Comparison of ENCODE assay signal across 16 cellular contexts in the genomic region with DNA sequence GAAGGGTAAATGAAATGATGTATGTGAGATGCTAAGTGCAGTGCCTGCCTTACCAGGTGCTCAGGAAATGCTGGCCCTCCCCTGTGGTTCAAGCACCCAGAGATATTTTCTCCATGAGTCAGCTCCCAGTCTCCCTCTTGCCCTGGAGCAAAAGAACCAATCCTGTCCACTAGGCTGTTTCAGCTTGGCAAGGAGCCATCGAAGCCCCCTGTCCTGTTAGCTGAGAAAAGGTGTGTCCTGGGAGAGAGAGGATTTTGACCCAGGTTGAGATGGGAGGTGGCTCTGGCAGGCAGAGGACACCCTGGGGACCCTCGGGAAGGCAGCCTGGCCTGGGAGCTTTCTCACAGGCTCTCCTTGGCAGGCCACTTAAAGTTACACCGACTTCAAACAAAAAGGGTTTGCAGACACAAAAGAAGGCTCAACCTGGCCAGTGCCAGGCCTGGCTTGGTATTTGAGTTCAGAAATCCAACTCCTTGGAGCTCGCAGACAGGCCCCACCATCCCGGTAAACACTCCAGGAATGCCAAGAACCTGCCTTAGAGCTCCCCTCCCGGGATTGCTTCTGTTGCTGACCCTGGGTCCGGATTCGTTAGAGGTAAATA. TPM values are rescaled to one million over a fixed set of nuclear protein-coding genes. Genes with fewer than 3 reads are reported as not detected.
A peak's percentile ranks its signal among the peaks of the same experiment; 100 is the strongest.
DNase-seq lines count a peak whose midpoint lies in the region; ATAC-seq and TF ChIP-seq lines count a peak whose summit lies in the region.
"Had no signal": no experiment of that assay in that cellular context is flagged by ENCODE, and none has a peak within 500 bp of the region (broad histone marks: within the 10 kb centered on the region; RNA-seq: fewer than 3 reads in every experiment).

No MANE protein-coding gene starts in this region.

- H3K4me3 Mint-ChIP-seq in mesothelial cell of epicardium: no peak overlapping the region
- H3K4me3 Mint-ChIP-seq: B cell; effector memory CD8-positive, alpha-beta T cell had no signal

- no peak overlapping the region for H2AFZ ChIP-seq in PC-3 (ENCODE audit: low read length)

- 64 to 71% (median 70%) methylated on average over 8 of the region's 8 CpGs for WGBS in ovary, 3 donors

- DNase-seq in ELF-1 (ENCODE audit: low read depth, low spot score) (peak; percentile 87), PC-3 (peak; percentile 62), epithelial cell of esophagus (ENCODE audit: low read depth) (peak; percentile 80), mesothelial cell of epicardium (ENCODE audit: low spot score in 2 of 2, unreplicated experiment in 2 of 2) (peak in 1 of 2 experiments; percentile 55), ovary (no peak), COLO668 (lab: John Stamatoyannopoulos, UW; ENCODE audit: unreplicated experiment) (no peak), OCI-M1 (lab: John Stamatoyannopoulos, UW) (no peak), NCI-H2107 treated with DMSO at 0.1 percent for 48 hours (lab: John Stamatoyannopoulos, UW; ENCODE audit: unreplicated experiment) (no peak)
- DNase-seq: activated T-cell treated with anti-CD3 and anti-CD28 coated beads, Interleukin-2, amount 50 U/mL, for 48 hours; aorta; effector memory CD8-positive, alpha-beta T cell; glutamatergic neuron; SHP77; stimulated activated naive CD4-positive, alpha-beta T cell; WERI-Rb-1 had no signal

- H3K9me3 Mint-ChIP-seq in mesothelial cell of epicardium: peaks cover 23% of the 10 kb centered on the region

- no peak for TF ChIP-seq EP300 in ovary (IDR thresholded peaks at IDR 0.05)

- peaks cover 22% of the 10 kb centered on the region for H3K27me3 Mint-ChIP-seq in mesothelial cell of epicardium (ENCODE audit: low read depth)

- no peaks in the 10 kb centered on the region for H4K20me1 ChIP-seq in PC-3 (ENCODE audit: low read length)

- POLR2A ChIA-PET in PC-3 (lab: Charles Lee; ENCODE audit: unreplicated experiment): no interaction called here

- intact Hi-C loops in PC-3 (cut with micrococcal nuclease): no loop called here
- intact Hi-C loops in ovary (cut with DNase I): no loop called here

- H3K9ac ChIP-seq in PC-3 (ENCODE audit: low read length): no peak overlapping the region

- peak overlapping the region; percentile 91 for H3K27ac Mint-ChIP-seq in mesothelial cell of epicardium
- H3K27ac Mint-ChIP-seq: B cell; effector memory CD8-positive, alpha-beta T cell had no signal

- H3K36me3 ChIP-seq in PC-3 (ENCODE audit: low read depth, low read length): no peaks in the 10 kb centered on the region
- H3K36me3 ChIP-seq in ovary: no peaks in the 10 kb centered on the region
- H3K36me3 ChIP-seq: WERI-Rb-1 had no signal

- peaks cover 22% of the 10 kb centered on the region for H3K4me1 Mint-ChIP-seq in mesothelial cell of epicardium
- H3K4me1 Mint-ChIP-seq: B cell had no signal

- H3K36me3 Mint-ChIP-seq in mesothelial cell of epicardium: peaks cover 5% of the 10 kb centered on the region

- TF ChIP-seq CTCF in PC-3 (conservative IDR thresholded peaks at IDR 0.05; ENCODE audit: low read depth, low read length) (no peak), epithelial cell of esophagus (IDR thresholded peaks at IDR 0.05; ENCODE audit: insufficient read depth, low read depth, low read length, missing control alignments) (no peak), mesothelial cell of epicardium (IDR thresholded peaks at IDR 0.05; ENCODE audit: unreplicated experiment) (no peak), ovary (IDR thresholded peaks at IDR 0.05) (no peak)

- H3K27me3 ChIP-seq in PC-3 (ENCODE audit: low read length) (peaks cover 12% of the 10 kb centered on the region), ovary (no peaks in the 10 kb centered on the region)

- H3K4me3 ChIP-seq in PC-3 (ENCODE audit: low read length) (no peak overlapping the region), epithelial cell of esophagus (ENCODE audit: low read length) (no peak overlapping the region), ovary (no peak overlapping the region)

- H3K9me2 ChIP-seq in PC-3 (replicated peaks; ENCODE audit: low read length): no peaks in the 10 kb centered on the region

- H3K4me1 ChIP-seq in PC-3 (ENCODE audit: insufficient read depth, low read length): peaks cover 8% of the 10 kb centered on the region
- H3K4me1 ChIP-seq in ovary (ENCODE audit: insufficient read depth): no peaks in the 10 kb centered on the region

- H3K9me3 ChIP-seq in PC-3 (ENCODE audit: low read length) (no peaks in the 10 kb centered on the region), ovary (no peaks in the 10 kb centered on the region)

- H3K27ac ChIP-seq in PC-3 (ENCODE audit: low read length): no peak overlapping the region
- H3K27ac ChIP-seq in ovary: no peak overlapping the region
- H3K27ac ChIP-seq: WERI-Rb-1 had no signal

- H3K79me2 ChIP-seq in PC-3 (ENCODE audit: low read length): no peaks in the 10 kb centered on the region

- BruUV-seq in PC-3 (replicated peaks; lab: Mats Ljungman, UMichigan): no TSS peak

- CTCF ChIA-PET in PC-3 (lab: Charles Lee): no interaction called here

- TF ChIP-seq POLR2A in ovary (IDR thresholded peaks at IDR 0.05): no peak

- ATAC-seq in PC-3: no peak
- ATAC-seq: effector memory CD8-positive, alpha-beta T cell had no signal

- H3K4me2 ChIP-seq in PC-3 (ENCODE audit: low read length): no peak overlapping the region

- H3F3A ChIP-seq in PC-3 (ENCODE audit: low read length, unreplicated experiment): no peaks in the 10 kb centered on the region

RNA-seq across cellular contexts. Expression of a gene that starts 29.6 kb away (rescaled TPM):
- total RNA-seq in PC-3 (2014; rRNA removed) (0.12 and 0.22 TPM in 2 replicates), mesothelial cell of epicardium (2.3 to 2.6 TPM (median 2.5 TPM) in 3 replicates), ovary (10 to 100 TPM in 1 of 7 donors, 1 to 10 TPM in 4, under 1 TPM in 2; 0.28 to 12.5 (median 2.1) TPM)
- 1 to 10 TPM; 1.1 to 1.6 TPM for polyA plus RNA-seq in ovary

Comparison
In these comparisons a context has a peak if more than half of its experiments do, and no peak if none do; other contexts are left out.
1. DNase-seq: peak in ELF-1 (single experiment), PC-3 (single experiment) and epithelial cell of esophagus (single experiment); none in ovary (0 of 5), COLO668 (single experiment), OCI-M1 (single experiment) and NCI-H2107 treated with DMSO at 0.1 percent for 48 hours (single experiment).